In genomic region chr1:186152227-186152944, GRCh38 we compare ENCODE assay signal across 12 cellular contexts.
DNase-seq lines count a peak whose midpoint lies in the region; ATAC-seq and TF ChIP-seq lines count a peak whose summit lies in the region.
"Had no signal": no experiment of that assay in that cellular context is flagged by ENCODE, and none has a peak within 500 bp of the region (broad histone marks: within the 10 kb centered on the region; RNA-seq: fewer than 3 reads in every experiment).

No MANE protein-coding gene starts in this region.

- H3K4me1 ChIP-seq in hepatocyte (ENCODE audit: insufficient read depth) = peaks cover 6% of the 10 kb centered on the region
- H3K4me1 ChIP-seq in right atrium auricular region = no peaks in the 10 kb centered on the region
- H3K4me1 ChIP-seq: thyroid gland had no signal

- H3K4me2 ChIP-seq in hepatocyte = no peak overlapping the region

- H2AFZ ChIP-seq in hepatocyte = no peak overlapping the region

- H3K79me2 ChIP-seq in hepatocyte = no peaks in the 10 kb centered on the region

- H3K4me3 ChIP-seq in hepatocyte (no peak overlapping the region), right atrium auricular region (no peak overlapping the region)
- H3K4me3 ChIP-seq: thyroid gland had no signal

- ATAC-seq in GM21367 (IDR thresholded peaks at IDR 0.05; ENCODE audit: unreplicated experiment) (no peak), GM21447 (IDR thresholded peaks at IDR 0.05; ENCODE audit: unreplicated experiment) (no peak)
- ATAC-seq: naive thymus-derived CD4-positive, alpha-beta T cell had no signal

- no peaks in the 10 kb centered on the region for H3K9me3 ChIP-seq in hepatocyte (ENCODE audit: low read depth)
- H3K9me3 ChIP-seq in right atrium auricular region = no peaks in the 10 kb centered on the region
- H3K9me3 ChIP-seq: thyroid gland had no signal

- no peaks in the 10 kb centered on the region for H4K20me1 ChIP-seq in hepatocyte (ENCODE audit: insufficient read depth, poor library complexity, severe bottlenecking)

- TF ChIP-seq CTCF in hepatocyte (IDR thresholded peaks at IDR 0.05; ENCODE audit: poor library complexity) (no peak), right atrium auricular region (IDR thresholded peaks at IDR 0.05) (no peak)

- no peaks in the 10 kb centered on the region for H3K9me2 ChIP-seq in hepatocyte (replicated peaks; ENCODE audit: insufficient read depth)

- DNase-seq in SIG-M5 treated with dmso at 0.1 percent for 504 hours (lab: John Stamatoyannopoulos, UW; ENCODE audit: unreplicated experiment) = peak; percentile 54
- DNase-seq in SIG-M5 (lab: John Stamatoyannopoulos, UW) = no peak
- DNase-seq in amniotic epithelial cell (ENCODE audit: low read depth) = peak; percentile 73
- DNase-seq in hepatocyte (ENCODE audit: low spot score) = peak; percentile 55
- no peak for DNase-seq in right atrium auricular region (ENCODE audit: low spot score)
- no peak for DNase-seq in NCI-H1436 (lab: John Stamatoyannopoulos, UW)
- DNase-seq: naive thymus-derived CD4-positive, alpha-beta T cell; NCI-H524 treated with DMSO at 0.1 percent for 48 hours; stimulated activated CD4-positive, alpha-beta T cell treated with anti-CD3 and anti-CD28 coated beads, Interleukin-4, amount 100 ng/mL, for 24 hours; thyroid gland had no signal

- H3K27me3 ChIP-seq in hepatocyte (no peaks in the 10 kb centered on the region), right atrium auricular region (no peaks in the 10 kb centered on the region)
- H3K27me3 ChIP-seq: thyroid gland had no signal

- WGBS in hepatocyte (ENCODE audit: low lambda C conversion rate, missing lambda C conversion rate) = 41% methylated on average over 6 of the region's 6 CpGs

- H3K36me3 ChIP-seq in hepatocyte (replicated peaks; ENCODE audit: insufficient read depth, low read depth) (no peaks in the 10 kb centered on the region), right atrium auricular region (peaks cover 4% of the 10 kb centered on the region)
- H3K36me3 ChIP-seq: thyroid gland had no signal

- H3K27ac ChIP-seq in hepatocyte = peak overlapping the region; percentile 45
- H3K27ac ChIP-seq in right atrium auricular region = no peak overlapping the region
- H3K27ac ChIP-seq: thyroid gland had no signal

Comparison
In these comparisons a context has a peak if more than half of its experiments do, and no peak if none do; other contexts are left out.
1. DNase-seq: peak in SIG-M5 treated with dmso at 0.1 percent for 504 hours (single experiment), amniotic epithelial cell (single experiment) and hepatocyte (single experiment); none in SIG-M5 (single experiment), right atrium auricular region (single experiment) and NCI-H1436 (single experiment).